In the genomic region with DNA sequence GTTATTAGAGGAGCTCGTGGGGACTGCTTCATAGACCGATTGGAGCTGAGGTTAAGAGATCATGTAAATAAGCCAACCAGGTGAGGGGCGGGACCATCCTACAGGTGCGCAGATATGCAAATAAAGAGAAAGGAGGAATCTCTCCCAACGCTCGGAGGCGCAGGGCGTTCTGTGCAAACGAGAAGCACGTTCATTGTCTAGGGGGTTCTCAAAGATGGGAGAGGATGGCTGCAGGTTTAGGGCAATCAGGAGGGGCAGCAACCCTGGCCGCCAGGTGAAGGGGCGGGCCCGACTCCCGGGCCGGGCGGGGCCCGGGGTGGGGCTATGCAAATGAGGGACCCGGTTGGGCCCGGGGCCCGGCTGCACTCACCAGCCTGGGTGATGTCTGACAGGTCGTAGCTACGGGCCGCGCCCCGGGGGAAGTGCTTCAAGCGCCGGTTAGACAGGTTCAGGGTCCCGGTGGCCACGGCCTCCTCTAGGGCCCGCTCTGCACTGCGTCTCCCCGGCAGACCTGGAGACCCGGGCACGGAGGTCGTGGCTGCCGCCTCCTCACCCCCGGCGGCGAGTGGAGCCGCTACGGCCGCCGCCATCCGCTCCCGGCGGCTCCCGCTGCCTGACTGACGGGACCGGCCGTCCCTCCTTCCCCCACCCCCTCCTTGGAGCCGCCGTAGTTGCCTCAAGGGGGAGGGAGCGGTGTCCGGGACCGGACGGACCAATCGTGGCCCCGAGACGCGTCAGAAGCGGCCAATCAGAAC, we compare ENCODE assay signal across 1 cellular context.
TF ChIP-seq lines count a peak whose summit lies in the region.

A gene with protein sequence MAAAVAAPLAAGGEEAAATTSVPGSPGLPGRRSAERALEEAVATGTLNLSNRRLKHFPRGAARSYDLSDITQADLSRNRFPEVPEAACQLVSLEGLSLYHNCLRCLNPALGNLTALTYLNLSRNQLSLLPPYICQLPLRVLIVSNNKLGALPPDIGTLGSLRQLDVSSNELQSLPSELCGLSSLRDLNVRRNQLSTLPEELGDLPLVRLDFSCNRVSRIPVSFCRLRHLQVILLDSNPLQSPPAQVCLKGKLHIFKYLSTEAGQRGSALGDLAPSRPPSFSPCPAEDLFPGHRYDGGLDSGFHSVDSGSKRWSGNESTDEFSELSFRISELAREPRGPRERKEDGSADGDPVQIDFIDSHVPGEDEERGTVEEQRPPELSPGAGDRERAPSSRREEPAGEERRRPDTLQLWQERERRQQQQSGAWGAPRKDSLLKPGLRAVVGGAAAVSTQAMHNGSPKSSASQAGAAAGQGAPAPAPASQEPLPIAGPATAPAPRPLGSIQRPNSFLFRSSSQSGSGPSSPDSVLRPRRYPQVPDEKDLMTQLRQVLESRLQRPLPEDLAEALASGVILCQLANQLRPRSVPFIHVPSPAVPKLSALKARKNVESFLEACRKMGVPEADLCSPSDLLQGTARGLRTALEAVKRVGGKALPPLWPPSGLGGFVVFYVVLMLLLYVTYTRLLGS (minus strand): TSS at position 619 of the 755 bp plus-strand sequence. CDS start 29 bp downstream, at position 590.

TF ChIP-seq in HEK293, 187 proteins besides CTCF, POLR2A, EP300 and RAD21 (continued from another document and continues in another):
- TF ChIP-seq, protein P1, sequence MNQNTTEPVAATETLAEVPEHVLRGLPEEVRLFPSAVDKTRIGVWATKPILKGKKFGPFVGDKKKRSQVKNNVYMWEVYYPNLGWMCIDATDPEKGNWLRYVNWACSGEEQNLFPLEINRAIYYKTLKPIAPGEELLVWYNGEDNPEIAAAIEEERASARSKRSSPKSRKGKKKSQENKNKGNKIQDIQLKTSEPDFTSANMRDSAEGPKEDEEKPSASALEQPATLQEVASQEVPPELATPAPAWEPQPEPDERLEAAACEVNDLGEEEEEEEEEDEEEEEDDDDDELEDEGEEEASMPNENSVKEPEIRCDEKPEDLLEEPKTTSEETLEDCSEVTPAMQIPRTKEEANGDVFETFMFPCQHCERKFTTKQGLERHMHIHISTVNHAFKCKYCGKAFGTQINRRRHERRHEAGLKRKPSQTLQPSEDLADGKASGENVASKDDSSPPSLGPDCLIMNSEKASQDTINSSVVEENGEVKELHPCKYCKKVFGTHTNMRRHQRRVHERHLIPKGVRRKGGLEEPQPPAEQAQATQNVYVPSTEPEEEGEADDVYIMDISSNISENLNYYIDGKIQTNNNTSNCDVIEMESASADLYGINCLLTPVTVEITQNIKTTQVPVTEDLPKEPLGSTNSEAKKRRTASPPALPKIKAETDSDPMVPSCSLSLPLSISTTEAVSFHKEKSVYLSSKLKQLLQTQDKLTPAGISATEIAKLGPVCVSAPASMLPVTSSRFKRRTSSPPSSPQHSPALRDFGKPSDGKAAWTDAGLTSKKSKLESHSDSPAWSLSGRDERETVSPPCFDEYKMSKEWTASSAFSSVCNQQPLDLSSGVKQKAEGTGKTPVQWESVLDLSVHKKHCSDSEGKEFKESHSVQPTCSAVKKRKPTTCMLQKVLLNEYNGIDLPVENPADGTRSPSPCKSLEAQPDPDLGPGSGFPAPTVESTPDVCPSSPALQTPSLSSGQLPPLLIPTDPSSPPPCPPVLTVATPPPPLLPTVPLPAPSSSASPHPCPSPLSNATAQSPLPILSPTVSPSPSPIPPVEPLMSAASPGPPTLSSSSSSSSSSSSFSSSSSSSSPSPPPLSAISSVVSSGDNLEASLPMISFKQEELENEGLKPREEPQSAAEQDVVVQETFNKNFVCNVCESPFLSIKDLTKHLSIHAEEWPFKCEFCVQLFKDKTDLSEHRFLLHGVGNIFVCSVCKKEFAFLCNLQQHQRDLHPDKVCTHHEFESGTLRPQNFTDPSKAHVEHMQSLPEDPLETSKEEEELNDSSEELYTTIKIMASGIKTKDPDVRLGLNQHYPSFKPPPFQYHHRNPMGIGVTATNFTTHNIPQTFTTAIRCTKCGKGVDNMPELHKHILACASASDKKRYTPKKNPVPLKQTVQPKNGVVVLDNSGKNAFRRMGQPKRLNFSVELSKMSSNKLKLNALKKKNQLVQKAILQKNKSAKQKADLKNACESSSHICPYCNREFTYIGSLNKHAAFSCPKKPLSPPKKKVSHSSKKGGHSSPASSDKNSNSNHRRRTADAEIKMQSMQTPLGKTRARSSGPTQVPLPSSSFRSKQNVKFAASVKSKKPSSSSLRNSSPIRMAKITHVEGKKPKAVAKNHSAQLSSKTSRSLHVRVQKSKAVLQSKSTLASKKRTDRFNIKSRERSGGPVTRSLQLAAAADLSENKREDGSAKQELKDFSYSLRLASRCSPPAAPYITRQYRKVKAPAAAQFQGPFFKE (tag by site-specific recombination; IDR thresholded peaks at IDR 0.05; ENCODE audit: borderline replicate concordance) = no peak
- TF ChIP-seq ZNF701 (tag by site-specific recombination; IDR thresholded peaks at IDR 0.05) (no peak), ZNF112 (tag by site-specific recombination; IDR thresholded peaks at IDR 0.05) (no peak), HOXC10 (CRISPR knock-in tag; IDR thresholded peaks at IDR 0.05) (no peak), ZNF391 (tag by site-specific recombination; IDR thresholded peaks at IDR 0.05; ENCODE audit: borderline replicate concordance, low read depth) (peak; percentile 93), ZNF837 (tag by site-specific recombination; IDR thresholded peaks at IDR 0.05) (0 out of 2 replicates have a peak, but pooled peaks have one; percentile 56), ZNF266 (tag by site-specific recombination; IDR thresholded peaks at IDR 0.05; ENCODE audit: low read depth) (no peak), PRDM6 (tag by site-specific recombination; IDR thresholded peaks at IDR 0.05) (no peak), ZNF354C (tag by site-specific recombination; IDR thresholded peaks at IDR 0.05; ENCODE audit: borderline replicate concordance, low read depth) (no peak), ZNF341 (tag by site-specific recombination; IDR thresholded peaks at IDR 0.05; ENCODE audit: low read depth) (peak; percentile 89), ZFP3 (tag by site-specific recombination; IDR thresholded peaks at IDR 0.05; ENCODE audit: low read depth) (no peak), OVOL3 (tag by site-specific recombination; IDR thresholded peaks at IDR 0.05) (peak; percentile 89), ZNF292 (tag by site-specific recombination; IDR thresholded peaks at IDR 0.05; ENCODE audit: borderline replicate concordance, low read depth) (no peak), FEZF1 (tag by site-specific recombination; IDR thresholded peaks at IDR 0.05) (no peak), ZNF785 (tag by site-specific recombination; IDR thresholded peaks at IDR 0.05) (0 out of 2 replicates have a peak, but pooled peaks have one; percentile 30), ZNF621 (tag by site-specific recombination; IDR thresholded peaks at IDR 0.05) (no peak), YY1 (tag by site-specific recombination; IDR thresholded peaks at IDR 0.05) (peak; percentile 80; the same call in 1 of the 2 replicates), ZNF843 (tag by site-specific recombination; IDR thresholded peaks at IDR 0.05) (peak; percentile 82), HOXA7 (CRISPR knock-in tag; IDR thresholded peaks at IDR 0.05; ENCODE audit: borderline replicate concordance) (no peak), MEIS1 (CRISPR knock-in tag; IDR thresholded peaks at IDR 0.05; ENCODE audit: borderline replicate concordance) (no peak), ZNF677 (tag by site-specific recombination; IDR thresholded peaks at IDR 0.05) (no peak), ZNF423 (tag by site-specific recombination; IDR thresholded peaks at IDR 0.05) (peak; percentile 65; the same call in 1 of the 2 replicates), ZNF449 (tag by site-specific recombination; IDR thresholded peaks at IDR 0.05) (peak; percentile 64; the same call in 1 of the 2 replicates), ZNF555 (tag by site-specific recombination; conservative IDR thresholded peaks at IDR 0.05) (no peak), ZBTB21 (tag by site-specific recombination; IDR thresholded peaks at IDR 0.05) (no peak), KLF10 (tag by site-specific recombination; IDR thresholded peaks at IDR 0.05) (peak; percentile 89), ZNF560 (tag by site-specific recombination; IDR thresholded peaks at IDR 0.05; ENCODE audit: borderline replicate concordance) (no peak), PRDM10 (tag by site-specific recombination; IDR thresholded peaks at IDR 0.05) (no peak), ZNF211 (tag by site-specific recombination; IDR thresholded peaks at IDR 0.05; ENCODE audit: low read depth) (no peak), ZNF184 (tag by site-specific recombination; IDR thresholded peaks at IDR 0.05) (no peak; the same call in 1 of the 2 replicates), ZNF514 (tag by site-specific recombination; IDR thresholded peaks at IDR 0.05) (no peak), SCRT2 (tag by site-specific recombination; IDR thresholded peaks at IDR 0.05) (peak; percentile 86), ZNF600 (tag by site-specific recombination; IDR thresholded peaks at IDR 0.05) (peak; percentile 63), ZNF623 (tag by site-specific recombination; IDR thresholded peaks at IDR 0.05) (peak; percentile 11; the same call in 1 of the 2 replicates)
- TF ChIP-seq, protein P2, sequence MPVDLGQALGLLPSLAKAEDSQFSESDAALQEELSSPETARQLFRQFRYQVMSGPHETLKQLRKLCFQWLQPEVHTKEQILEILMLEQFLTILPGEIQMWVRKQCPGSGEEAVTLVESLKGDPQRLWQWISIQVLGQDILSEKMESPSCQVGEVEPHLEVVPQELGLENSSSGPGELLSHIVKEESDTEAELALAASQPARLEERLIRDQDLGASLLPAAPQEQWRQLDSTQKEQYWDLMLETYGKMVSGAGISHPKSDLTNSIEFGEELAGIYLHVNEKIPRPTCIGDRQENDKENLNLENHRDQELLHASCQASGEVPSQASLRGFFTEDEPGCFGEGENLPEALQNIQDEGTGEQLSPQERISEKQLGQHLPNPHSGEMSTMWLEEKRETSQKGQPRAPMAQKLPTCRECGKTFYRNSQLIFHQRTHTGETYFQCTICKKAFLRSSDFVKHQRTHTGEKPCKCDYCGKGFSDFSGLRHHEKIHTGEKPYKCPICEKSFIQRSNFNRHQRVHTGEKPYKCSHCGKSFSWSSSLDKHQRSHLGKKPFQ (tag by site-specific recombination; IDR thresholded peaks at IDR 0.05) = peak; percentile 28; the same call in 1 of the 2 replicates
- TF ChIP-seq, protein P3, sequence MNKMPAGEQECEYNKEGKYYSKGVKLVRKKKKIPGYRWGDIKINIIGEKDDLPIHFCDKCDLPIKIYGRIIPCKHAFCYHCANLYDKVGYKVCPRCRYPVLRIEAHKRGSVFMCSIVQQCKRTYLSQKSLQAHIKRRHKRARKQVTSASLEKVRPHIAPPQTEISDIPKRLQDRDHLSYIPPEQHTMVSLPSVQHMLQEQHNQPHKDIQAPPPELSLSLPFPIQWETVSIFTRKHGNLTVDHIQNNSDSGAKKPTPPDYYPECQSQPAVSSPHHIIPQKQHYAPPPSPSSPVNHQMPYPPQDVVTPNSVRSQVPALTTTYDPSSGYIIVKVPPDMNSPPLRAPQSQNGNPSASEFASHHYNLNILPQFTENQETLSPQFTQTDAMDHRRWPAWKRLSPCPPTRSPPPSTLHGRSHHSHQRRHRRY (tag by site-specific recombination; IDR thresholded peaks at IDR 0.05) = peak; percentile 25; the same call in 1 of the 2 replicates
- TF ChIP-seq, protein P4, sequence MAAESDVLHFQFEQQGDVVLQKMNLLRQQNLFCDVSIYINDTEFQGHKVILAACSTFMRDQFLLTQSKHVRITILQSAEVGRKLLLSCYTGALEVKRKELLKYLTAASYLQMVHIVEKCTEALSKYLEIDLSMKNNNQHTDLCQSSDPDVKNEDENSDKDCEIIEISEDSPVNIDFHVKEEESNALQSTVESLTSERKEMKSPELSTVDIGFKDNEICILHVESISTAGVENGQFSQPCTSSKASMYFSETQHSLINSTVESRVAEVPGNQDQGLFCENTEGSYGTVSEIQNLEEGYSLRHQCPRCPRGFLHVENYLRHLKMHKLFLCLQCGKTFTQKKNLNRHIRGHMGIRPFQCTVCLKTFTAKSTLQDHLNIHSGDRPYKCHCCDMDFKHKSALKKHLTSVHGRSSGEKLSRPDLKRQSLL (tag by site-specific recombination; IDR thresholded peaks at IDR 0.05) = peak; percentile 93; the same call in 1 of the 2 replicates
